In genomic region chr15:41661529-41662225, GRCh38 we compare ENCODE assay signal across 1 cellular context.
TF ChIP-seq lines count a peak whose summit lies in the region.

No MANE protein-coding gene starts in this region.

TF ChIP-seq in HepG2, 621 proteins besides CTCF, POLR2A, EP300 and RAD21 (continued from another document and continues in another):
- TF ChIP-seq GLMP (CRISPR knock-in tag; IDR thresholded peaks at IDR 0.05; ENCODE audit: borderline replicate concordance) (no peak), ZNF234 (CRISPR knock-in tag; conservative IDR thresholded peaks at IDR 0.05) (0 out of 2 replicates have a peak, but pooled peaks have one; percentile 40), ZNF362 (CRISPR knock-in tag; IDR thresholded peaks at IDR 0.05; ENCODE audit: borderline replicate concordance) (peak; percentile 35; the same call in 1 of the 2 replicates), RARA (CRISPR knock-in tag; IDR thresholded peaks at IDR 0.05) (no peak), ARID2 (CRISPR knock-in tag; IDR thresholded peaks at IDR 0.05; ENCODE audit: borderline replicate concordance) (peak; percentile 46; the same call in 1 of the 2 replicates), KDM3A (CRISPR knock-in tag; IDR thresholded peaks at IDR 0.05; ENCODE audit: low read depth) (no peak), DMAP1 (CRISPR knock-in tag; IDR thresholded peaks at IDR 0.05) (peak; percentile 59; the same call in 1 of the 2 replicates), SP1 (IDR thresholded peaks at IDR 0.05) (no peak), SP1 (CRISPR knock-in tag; IDR thresholded peaks at IDR 0.05) (no peak), YEATS2 (CRISPR knock-in tag; IDR thresholded peaks at IDR 0.05; ENCODE audit: borderline replicate concordance) (peak; percentile 60; the same call in 1 of the 2 replicates), ZNF691 (CRISPR knock-in tag; IDR thresholded peaks at IDR 0.05; ENCODE audit: borderline replicate concordance, low read depth) (peak; percentile 46; the same call in 1 of the 2 replicates), AGO2 (optimal IDR thresholded peaks at IDR 0.05; ENCODE audit: low read depth, low read length) (peak; percentile 47), SOX5 (CRISPR knock-in tag; IDR thresholded peaks at IDR 0.05; ENCODE audit: borderline replicate concordance) (peak; percentile 48; the same call in 1 of the 2 replicates), ELF1 (CRISPR knock-in tag; IDR thresholded peaks at IDR 0.05) (peak; percentile 84), ZNF558 (CRISPR knock-in tag; IDR thresholded peaks at IDR 0.05; ENCODE audit: borderline replicate concordance) (no peak), THAP8 (CRISPR knock-in tag; IDR thresholded peaks at IDR 0.05; ENCODE audit: borderline replicate concordance) (peak; percentile 53; the same call in 1 of the 2 replicates), TEAD2 (CRISPR knock-in tag; IDR thresholded peaks at IDR 0.05) (no peak), HES4 (CRISPR knock-in tag; IDR thresholded peaks at IDR 0.05; ENCODE audit: borderline replicate concordance) (0 out of 2 replicates have a peak, but pooled peaks have one; percentile 29), KMT2A (CRISPR knock-in tag; IDR thresholded peaks at IDR 0.05) (peak; percentile 92), RFX3 (CRISPR knock-in tag; IDR thresholded peaks at IDR 0.05) (peak; percentile 66; the same call in 1 of the 2 replicates), ZNF124 (CRISPR knock-in tag; IDR thresholded peaks at IDR 0.05) (peak; percentile 73; the same call in 1 of the 2 replicates), ZFP37 (CRISPR knock-in tag; IDR thresholded peaks at IDR 0.05; ENCODE audit: borderline replicate concordance) (0 out of 2 replicates have a peak, but pooled peaks have one; percentile 61), ZBTB7A (CRISPR knock-in tag; IDR thresholded peaks at IDR 0.05) (no peak), ZNF235 (CRISPR knock-in tag; IDR thresholded peaks at IDR 0.05; ENCODE audit: borderline replicate concordance) (peak; percentile 16; the same call in 1 of the 2 replicates), ELF3 (CRISPR knock-in tag; IDR thresholded peaks at IDR 0.05) (peak; percentile 60), ZSCAN22 (CRISPR knock-in tag; IDR thresholded peaks at IDR 0.05) (0 out of 2 replicates have a peak, but pooled peaks have one; percentile 65), ZNF766 (CRISPR knock-in tag; IDR thresholded peaks at IDR 0.05; ENCODE audit: borderline replicate concordance) (peak; percentile 54; the same call in 1 of the 2 replicates), PREB (CRISPR knock-in tag; IDR thresholded peaks at IDR 0.05) (no peak), ZNF777 (CRISPR knock-in tag; IDR thresholded peaks at IDR 0.05) (peak; percentile 73), GABPA (IDR thresholded peaks at IDR 0.05; ENCODE audit: low read depth, low read length) (peak; percentile 32; the same call in 1 of the 2 replicates), GABPA (CRISPR knock-in tag; IDR thresholded peaks at IDR 0.05; ENCODE audit: low read depth) (peak; percentile 85), CENPBD1 (CRISPR knock-in tag; IDR thresholded peaks at IDR 0.05; ENCODE audit: borderline replicate concordance, low read depth) (no peak), SP140L (CRISPR knock-in tag; IDR thresholded peaks at IDR 0.05; ENCODE audit: borderline replicate concordance) (no peak), ZBTB7B (CRISPR knock-in tag; IDR thresholded peaks at IDR 0.05) (0 out of 2 replicates have a peak, but pooled peaks have one; percentile 26), MXD4 (CRISPR knock-in tag; IDR thresholded peaks at IDR 0.05) (peak; percentile 99), DR1 (CRISPR knock-in tag; IDR thresholded peaks at IDR 0.05) (no peak), ZSCAN9 (CRISPR knock-in tag; IDR thresholded peaks at IDR 0.05; ENCODE audit: borderline replicate concordance) (0 out of 2 replicates have a peak, but pooled peaks have one; percentile 77), ZNF543 (CRISPR knock-in tag; IDR thresholded peaks at IDR 0.05) (0 out of 2 replicates have a peak, but pooled peaks have one; percentile 32), ZNF709 (CRISPR knock-in tag; IDR thresholded peaks at IDR 0.05) (no peak), ZNF12 (CRISPR knock-in tag; IDR thresholded peaks at IDR 0.05) (peak; percentile 14; the same call in 1 of the 2 replicates), ZNF256 (CRISPR knock-in tag; conservative IDR thresholded peaks at IDR 0.05) (peak; percentile 45; the same call in 1 of the 2 replicates), YY1 (IDR thresholded peaks at IDR 0.05; ENCODE audit: insufficient read depth, insufficient replicate concordance, low read depth, low read length) (peak; percentile 16), ZNF33B (CRISPR knock-in tag; IDR thresholded peaks at IDR 0.05) (no peak), IKZF4 (CRISPR knock-in tag; IDR thresholded peaks at IDR 0.05; ENCODE audit: borderline replicate concordance, low read depth, not compliant biosample characterization) (peak; percentile 64), SMAD3 (CRISPR knock-in tag; IDR thresholded peaks at IDR 0.05) (0 out of 2 replicates have a peak, but pooled peaks have one; percentile 30), CREB3 (CRISPR knock-in tag; IDR thresholded peaks at IDR 0.05) (peak; percentile 36; the same call in 1 of the 2 replicates), ELF4 (CRISPR knock-in tag; IDR thresholded peaks at IDR 0.05; ENCODE audit: borderline replicate concordance) (peak; percentile 75; the same call in 1 of the 2 replicates), ZNF232 (CRISPR knock-in tag; IDR thresholded peaks at IDR 0.05; ENCODE audit: borderline replicate concordance) (peak; percentile 71; the same call in 1 of the 2 replicates), PITX1 (CRISPR knock-in tag; IDR thresholded peaks at IDR 0.05) (peak; percentile 59; the same call in 1 of the 2 replicates), SKI (IDR thresholded peaks at IDR 0.05; ENCODE audit: partially characterized antibody) (no peak), HOXA5 (CRISPR knock-in tag; IDR thresholded peaks at IDR 0.05) (0 out of 2 replicates have a peak, but pooled peaks have one; percentile 59), ZNF570 (CRISPR knock-in tag; IDR thresholded peaks at IDR 0.05; ENCODE audit: borderline replicate concordance) (no peak), KLF16 (CRISPR knock-in tag; IDR thresholded peaks at IDR 0.05) (peak in 1 of 2 experiments; percentile 37; a peak in 1 of 4 replicates), CCAR2 (optimal IDR thresholded peaks at IDR 0.05; ENCODE audit: low read depth, low read length) (no peak)
- TF ChIP-seq, protein P1, sequence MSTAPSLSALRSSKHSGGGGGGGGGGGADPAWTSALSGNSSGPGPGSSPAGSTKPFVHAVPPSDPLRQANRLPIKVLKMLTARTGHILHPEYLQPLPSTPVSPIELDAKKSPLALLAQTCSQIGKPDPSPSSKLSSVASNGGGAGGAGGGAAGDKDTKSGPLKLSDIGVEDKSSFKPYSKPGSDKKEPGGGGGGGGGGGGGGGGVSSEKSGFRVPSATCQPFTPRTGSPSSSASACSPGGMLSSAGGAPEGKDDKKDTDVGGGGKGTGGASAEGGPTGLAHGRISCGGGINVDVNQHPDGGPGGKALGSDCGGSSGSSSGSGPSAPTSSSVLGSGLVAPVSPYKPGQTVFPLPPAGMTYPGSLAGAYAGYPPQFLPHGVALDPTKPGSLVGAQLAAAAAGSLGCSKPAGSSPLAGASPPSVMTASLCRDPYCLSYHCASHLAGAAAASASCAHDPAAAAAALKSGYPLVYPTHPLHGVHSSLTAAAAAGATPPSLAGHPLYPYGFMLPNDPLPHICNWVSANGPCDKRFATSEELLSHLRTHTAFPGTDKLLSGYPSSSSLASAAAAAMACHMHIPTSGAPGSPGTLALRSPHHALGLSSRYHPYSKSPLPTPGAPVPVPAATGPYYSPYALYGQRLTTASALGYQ (CRISPR knock-in tag; IDR thresholded peaks at IDR 0.05), result peak; percentile 30; the same call in 1 of the 2 replicates
- TF ChIP-seq, protein P2, sequence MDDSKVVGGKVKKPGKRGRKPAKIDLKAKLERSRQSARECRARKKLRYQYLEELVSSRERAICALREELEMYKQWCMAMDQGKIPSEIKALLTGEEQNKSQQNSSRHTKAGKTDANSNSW (CRISPR knock-in tag; IDR thresholded peaks at IDR 0.05; ENCODE audit: borderline replicate concordance), result no peak
- TF ChIP-seq, protein P3, sequence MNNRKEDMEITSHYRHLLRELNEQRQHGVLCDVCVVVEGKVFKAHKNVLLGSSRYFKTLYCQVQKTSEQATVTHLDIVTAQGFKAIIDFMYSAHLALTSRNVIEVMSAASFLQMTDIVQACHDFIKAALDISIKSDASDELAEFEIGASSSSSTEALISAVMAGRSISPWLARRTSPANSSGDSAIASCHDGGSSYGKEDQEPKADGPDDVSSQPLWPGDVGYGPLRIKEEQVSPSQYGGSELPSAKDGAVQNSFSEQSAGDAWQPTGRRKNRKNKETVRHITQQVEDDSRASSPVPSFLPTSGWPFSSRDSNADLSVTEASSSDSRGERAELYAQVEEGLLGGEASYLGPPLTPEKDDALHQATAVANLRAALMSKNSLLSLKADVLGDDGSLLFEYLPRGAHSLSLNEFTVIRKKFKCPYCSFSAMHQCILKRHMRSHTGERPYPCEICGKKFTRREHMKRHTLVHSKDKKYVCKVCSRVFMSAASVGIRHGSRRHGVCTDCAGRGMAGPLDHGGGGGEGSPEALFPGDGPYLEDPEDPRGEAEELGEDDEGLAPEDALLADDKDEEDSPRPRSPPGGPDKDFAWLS (CRISPR knock-in tag; IDR thresholded peaks at IDR 0.05; ENCODE audit: borderline replicate concordance), result 0 out of 2 replicates have a peak, but pooled peaks have one; percentile 27
- TF ChIP-seq, protein P4, sequence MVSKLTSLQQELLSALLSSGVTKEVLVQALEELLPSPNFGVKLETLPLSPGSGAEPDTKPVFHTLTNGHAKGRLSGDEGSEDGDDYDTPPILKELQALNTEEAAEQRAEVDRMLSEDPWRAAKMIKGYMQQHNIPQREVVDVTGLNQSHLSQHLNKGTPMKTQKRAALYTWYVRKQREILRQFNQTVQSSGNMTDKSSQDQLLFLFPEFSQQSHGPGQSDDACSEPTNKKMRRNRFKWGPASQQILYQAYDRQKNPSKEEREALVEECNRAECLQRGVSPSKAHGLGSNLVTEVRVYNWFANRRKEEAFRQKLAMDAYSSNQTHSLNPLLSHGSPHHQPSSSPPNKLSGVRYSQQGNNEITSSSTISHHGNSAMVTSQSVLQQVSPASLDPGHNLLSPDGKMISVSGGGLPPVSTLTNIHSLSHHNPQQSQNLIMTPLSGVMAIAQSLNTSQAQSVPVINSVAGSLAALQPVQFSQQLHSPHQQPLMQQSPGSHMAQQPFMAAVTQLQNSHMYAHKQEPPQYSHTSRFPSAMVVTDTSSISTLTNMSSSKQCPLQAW (CRISPR knock-in tag; IDR thresholded peaks at IDR 0.05), result peak; percentile 69; the same call in 1 of the 2 replicates
- TF ChIP-seq, protein P5, sequence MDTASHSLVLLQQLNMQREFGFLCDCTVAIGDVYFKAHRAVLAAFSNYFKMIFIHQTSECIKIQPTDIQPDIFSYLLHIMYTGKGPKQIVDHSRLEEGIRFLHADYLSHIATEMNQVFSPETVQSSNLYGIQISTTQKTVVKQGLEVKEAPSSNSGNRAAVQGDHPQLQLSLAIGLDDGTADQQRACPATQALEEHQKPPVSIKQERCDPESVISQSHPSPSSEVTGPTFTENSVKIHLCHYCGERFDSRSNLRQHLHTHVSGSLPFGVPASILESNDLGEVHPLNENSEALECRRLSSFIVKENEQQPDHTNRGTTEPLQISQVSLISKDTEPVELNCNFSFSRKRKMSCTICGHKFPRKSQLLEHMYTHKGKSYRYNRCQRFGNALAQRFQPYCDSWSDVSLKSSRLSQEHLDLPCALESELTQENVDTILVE (CRISPR knock-in tag; IDR thresholded peaks at IDR 0.05), result peak; percentile 63
